In the genomic region with DNA sequence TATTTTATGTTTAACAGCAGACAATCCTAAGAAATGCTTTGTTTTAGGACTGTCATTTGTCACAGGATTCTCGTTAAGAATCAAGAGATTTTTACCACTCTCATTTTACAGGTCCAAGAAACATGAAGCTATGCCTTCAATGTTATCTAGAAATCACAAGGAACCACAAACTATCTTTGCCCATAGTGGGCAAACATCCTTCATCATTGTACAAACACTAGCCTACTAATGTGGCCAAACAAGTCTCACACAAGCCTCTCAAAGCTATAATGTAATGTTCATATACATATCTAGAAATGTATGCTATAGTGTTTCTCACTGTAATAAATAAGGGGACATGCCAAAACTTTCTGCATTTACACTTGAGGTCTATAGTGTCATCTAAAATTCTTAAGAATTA, we compare ENCODE assay signal across 21 cellular contexts. TPM values are rescaled to one million over a fixed set of nuclear protein-coding genes. Genes with fewer than 3 reads are reported as not detected.
A peak's percentile ranks its signal among the peaks of the same experiment; 100 is the strongest.
DNase-seq lines count a peak whose midpoint lies in the region; ATAC-seq, FAIRE-seq and TF ChIP-seq lines count a peak whose summit lies in the region.
"Had no signal": no experiment of that assay in that cellular context is flagged by ENCODE, and none has a peak within 500 bp of the region (broad histone marks: within the 10 kb centered on the region; RNA-seq: fewer than 3 reads in every experiment).

No MANE protein-coding gene starts in this region.

- POLR2A ChIA-PET in A549 (lab: Yijun Ruan, JAX) = no interaction called here
- POLR2A ChIA-PET in PC-3 (lab: Charles Lee; ENCODE audit: unreplicated experiment) = no interaction called here

- no peaks in the 10 kb centered on the region for H3F3A ChIP-seq in PC-3 (ENCODE audit: low read length, unreplicated experiment)

- WGBS in A549 (ENCODE audit: missing lambda C conversion rate) = 0% methylated on average over 1 of the region's 1 CpG

- no peak for TF ChIP-seq POLR2A in A549 (IDR thresholded peaks at IDR 0.05; ENCODE audit: low read length)

- H2AFZ ChIP-seq in PC-3 (ENCODE audit: low read length) = no peak overlapping the region

- no peaks in the 10 kb centered on the region for H3K27me3 ChIP-seq in PC-3 (ENCODE audit: low read length)
- H3K27me3 ChIP-seq: BLaER1 treated with 17β-estradiol and CSF1 and Interleukin-3, amounts not matched to agents 10 nM and 100 nM had no signal

- TF ChIP-seq EP300 in A549 (IDR thresholded peaks at IDR 0.05) = no peak

- BruUV-seq in PC-3 (replicated peaks; lab: Mats Ljungman, UMichigan) = no TSS peak

- H3K9me2 ChIP-seq in PC-3 (replicated peaks; ENCODE audit: low read length) = no peaks in the 10 kb centered on the region

- CTCF ChIA-PET in A549 (lab: Yijun Ruan, JAX) = no interaction called here
- CTCF ChIA-PET in PC-3 (lab: Charles Lee) = no interaction called here

- DNase-seq in SIG-M5 treated with dmso at 0.1 percent for 504 hours (lab: John Stamatoyannopoulos, UW; ENCODE audit: unreplicated experiment) (peak; percentile 31), SIG-M5 (lab: John Stamatoyannopoulos, UW) (no peak), A549 (ENCODE audit: low read depth in 1 of 2, low spot score in 1 of 2) (no peak), PC-3 (peak; percentile 1), DMS 273 (lab: John Stamatoyannopoulos, UW; ENCODE audit: unreplicated experiment) (no peak), anterior cingulate cortex (lab: John Stamatoyannopoulos, UW) (no peak)
- DNase-seq: 8988T; AML-193; CD4-positive, alpha-beta memory T cell; CD4-positive, CD25-positive, alpha-beta regulatory T cell; CD8-positive, alpha-beta memory T cell; COR-L47; DMS79 treated with DMSO at 0.1 percent for 48 hours; GF-D8 had no signal

- no peak overlapping the region for H3K27ac ChIP-seq in A549
- peak overlapping the region; percentile 43; the same call in 1 of the 2 replicates for H3K27ac ChIP-seq in C4-2B
- no peak overlapping the region for H3K27ac ChIP-seq in PC-3 (ENCODE audit: low read length)
- H3K27ac ChIP-seq: BLaER1 treated with 17β-estradiol and CSF1 and Interleukin-3, amounts not matched to agents 10 nM and 100 nM had no signal

- no peaks in the 10 kb centered on the region for H3K36me3 ChIP-seq in PC-3 (ENCODE audit: low read depth, low read length)

- H4K20me1 ChIP-seq in PC-3 (ENCODE audit: low read length) = no peaks in the 10 kb centered on the region
- H4K20me1 ChIP-seq: BLaER1 treated with 17β-estradiol and CSF1 and Interleukin-3, amounts not matched to agents 10 nM and 100 nM had no signal

- intact Hi-C loops in PC-3 (cut with micrococcal nuclease) = no loop called here

- FAIRE-seq in A549 (lab: Jason Lieb, UNC) = peak; percentile 96
- FAIRE-seq: A204.1, G401.6, GM12891, GM19239 had no signal

- no peaks in the 10 kb centered on the region for H3K79me2 ChIP-seq in PC-3 (ENCODE audit: low read length)

- TF ChIP-seq CTCF in A549 (IDR thresholded peaks at IDR 0.05) = no peak
- no peak for TF ChIP-seq CTCF in C4-2B (conservative IDR thresholded peaks at IDR 0.05)
- TF ChIP-seq CTCF in PC-3 (conservative IDR thresholded peaks at IDR 0.05; ENCODE audit: low read depth, low read length) = no peak

- H3K4me3 ChIP-seq in A549 = no peak overlapping the region
- H3K4me3 ChIP-seq in PC-3 (ENCODE audit: low read length) = no peak overlapping the region
- H3K4me3 ChIP-seq: BLaER1 treated with 17β-estradiol and CSF1 and Interleukin-3, amounts not matched to agents 10 nM and 100 nM had no signal

- H3K9me3 ChIP-seq in A549 (no peaks in the 10 kb centered on the region; the same call in 2 of the 3 replicates), PC-3 (ENCODE audit: low read length) (no peaks in the 10 kb centered on the region)

- no peak overlapping the region for H3K4me2 ChIP-seq in A549
- no peak overlapping the region for H3K4me2 ChIP-seq in PC-3 (ENCODE audit: low read length)
- H3K4me2 ChIP-seq: BLaER1 treated with 17β-estradiol and CSF1 and Interleukin-3, amounts not matched to agents 10 nM and 100 nM had no signal

- no peak for TF ChIP-seq RAD21 in A549 (conservative IDR thresholded peaks at IDR 0.05 in 1 of 2, IDR thresholded peaks at IDR 0.05 in 1 of 2)

- ATAC-seq in A549 = no peak
- no peak for ATAC-seq in PC-3
- ATAC-seq in HG03432 (IDR thresholded peaks at IDR 0.05; ENCODE audit: unreplicated experiment) = no peak

- no peak overlapping the region for H3K9ac ChIP-seq in PC-3 (ENCODE audit: low read length)
- H3K9ac ChIP-seq: BLaER1 treated with 17β-estradiol and CSF1 and Interleukin-3, amounts not matched to agents 10 nM and 100 nM had no signal

- H3K4me1 ChIP-seq in A549 (no peaks in the 10 kb centered on the region), PC-3 (ENCODE audit: insufficient read depth, low read length) (no peaks in the 10 kb centered on the region)
- H3K4me1 ChIP-seq: BLaER1 treated with 17β-estradiol and CSF1 and Interleukin-3, amounts not matched to agents 10 nM and 100 nM had no signal

TF ChIP-seq in A549, 52 proteins besides CTCF, POLR2A, EP300 and RAD21 (continues in another document):
- TF ChIP-seq, protein P1, sequence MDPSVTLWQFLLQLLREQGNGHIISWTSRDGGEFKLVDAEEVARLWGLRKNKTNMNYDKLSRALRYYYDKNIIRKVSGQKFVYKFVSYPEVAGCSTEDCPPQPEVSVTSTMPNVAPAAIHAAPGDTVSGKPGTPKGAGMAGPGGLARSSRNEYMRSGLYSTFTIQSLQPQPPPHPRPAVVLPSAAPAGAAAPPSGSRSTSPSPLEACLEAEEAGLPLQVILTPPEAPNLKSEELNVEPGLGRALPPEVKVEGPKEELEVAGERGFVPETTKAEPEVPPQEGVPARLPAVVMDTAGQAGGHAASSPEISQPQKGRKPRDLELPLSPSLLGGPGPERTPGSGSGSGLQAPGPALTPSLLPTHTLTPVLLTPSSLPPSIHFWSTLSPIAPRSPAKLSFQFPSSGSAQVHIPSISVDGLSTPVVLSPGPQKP (IDR thresholded peaks at IDR 0.05; ENCODE audit: low read depth, low read length) = no peak
- TF ChIP-seq CBX2 (IDR thresholded peaks at IDR 0.05; ENCODE audit: borderline replicate concordance, low read depth) (no peak), CEBPB (IDR thresholded peaks at IDR 0.05) (no peak), ZC3H11A (IDR thresholded peaks at IDR 0.05) (no peak), SREBF2 (IDR thresholded peaks at IDR 0.05) (no peak), TP53 (CRISPR knock-in tag; IDR thresholded peaks at IDR 0.05) (no peak), JUN (IDR thresholded peaks at IDR 0.05) (no peak), TFCP2L1 (CRISPR knock-in tag; IDR thresholded peaks at IDR 0.05) (no peak), FOXS1 (CRISPR knock-in tag; IDR thresholded peaks at IDR 0.05) (no peak), HOXA7 (CRISPR knock-in tag; IDR thresholded peaks at IDR 0.05) (no peak), ESRRA (IDR thresholded peaks at IDR 0.05; ENCODE audit: borderline replicate concordance, low read length) (no peak), CHD2 (IDR thresholded peaks at IDR 0.05; ENCODE audit: low read length, partially characterized antibody) (no peak)
- TF ChIP-seq, protein P2, sequence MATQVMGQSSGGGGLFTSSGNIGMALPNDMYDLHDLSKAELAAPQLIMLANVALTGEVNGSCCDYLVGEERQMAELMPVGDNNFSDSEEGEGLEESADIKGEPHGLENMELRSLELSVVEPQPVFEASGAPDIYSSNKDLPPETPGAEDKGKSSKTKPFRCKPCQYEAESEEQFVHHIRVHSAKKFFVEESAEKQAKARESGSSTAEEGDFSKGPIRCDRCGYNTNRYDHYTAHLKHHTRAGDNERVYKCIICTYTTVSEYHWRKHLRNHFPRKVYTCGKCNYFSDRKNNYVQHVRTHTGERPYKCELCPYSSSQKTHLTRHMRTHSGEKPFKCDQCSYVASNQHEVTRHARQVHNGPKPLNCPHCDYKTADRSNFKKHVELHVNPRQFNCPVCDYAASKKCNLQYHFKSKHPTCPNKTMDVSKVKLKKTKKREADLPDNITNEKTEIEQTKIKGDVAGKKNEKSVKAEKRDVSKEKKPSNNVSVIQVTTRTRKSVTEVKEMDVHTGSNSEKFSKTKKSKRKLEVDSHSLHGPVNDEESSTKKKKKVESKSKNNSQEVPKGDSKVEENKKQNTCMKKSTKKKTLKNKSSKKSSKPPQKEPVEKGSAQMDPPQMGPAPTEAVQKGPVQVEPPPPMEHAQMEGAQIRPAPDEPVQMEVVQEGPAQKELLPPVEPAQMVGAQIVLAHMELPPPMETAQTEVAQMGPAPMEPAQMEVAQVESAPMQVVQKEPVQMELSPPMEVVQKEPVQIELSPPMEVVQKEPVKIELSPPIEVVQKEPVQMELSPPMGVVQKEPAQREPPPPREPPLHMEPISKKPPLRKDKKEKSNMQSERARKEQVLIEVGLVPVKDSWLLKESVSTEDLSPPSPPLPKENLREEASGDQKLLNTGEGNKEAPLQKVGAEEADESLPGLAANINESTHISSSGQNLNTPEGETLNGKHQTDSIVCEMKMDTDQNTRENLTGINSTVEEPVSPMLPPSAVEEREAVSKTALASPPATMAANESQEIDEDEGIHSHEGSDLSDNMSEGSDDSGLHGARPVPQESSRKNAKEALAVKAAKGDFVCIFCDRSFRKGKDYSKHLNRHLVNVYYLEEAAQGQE (IDR thresholded peaks at IDR 0.05) = no peak
- TF ChIP-seq, protein P3, sequence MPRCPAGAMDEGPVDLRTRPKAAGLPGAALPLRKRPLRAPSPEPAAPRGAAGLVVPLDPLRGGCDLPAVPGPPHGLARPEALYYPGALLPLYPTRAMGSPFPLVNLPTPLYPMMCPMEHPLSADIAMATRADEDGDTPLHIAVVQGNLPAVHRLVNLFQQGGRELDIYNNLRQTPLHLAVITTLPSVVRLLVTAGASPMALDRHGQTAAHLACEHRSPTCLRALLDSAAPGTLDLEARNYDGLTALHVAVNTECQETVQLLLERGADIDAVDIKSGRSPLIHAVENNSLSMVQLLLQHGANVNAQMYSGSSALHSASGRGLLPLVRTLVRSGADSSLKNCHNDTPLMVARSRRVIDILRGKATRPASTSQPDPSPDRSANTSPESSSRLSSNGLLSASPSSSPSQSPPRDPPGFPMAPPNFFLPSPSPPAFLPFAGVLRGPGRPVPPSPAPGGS (IDR thresholded peaks at IDR 0.05) = no peak
- TF ChIP-seq, protein P4, sequence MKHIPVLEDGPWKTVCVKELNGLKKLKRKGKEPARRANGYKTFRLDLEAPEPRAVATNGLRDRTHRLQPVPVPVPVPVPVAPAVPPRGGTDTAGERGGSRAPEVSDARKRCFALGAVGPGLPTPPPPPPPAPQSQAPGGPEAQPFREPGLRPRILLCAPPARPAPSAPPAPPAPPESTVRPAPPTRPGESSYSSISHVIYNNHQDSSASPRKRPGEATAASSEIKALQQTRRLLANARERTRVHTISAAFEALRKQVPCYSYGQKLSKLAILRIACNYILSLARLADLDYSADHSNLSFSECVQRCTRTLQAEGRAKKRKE (CRISPR knock-in tag; IDR thresholded peaks at IDR 0.05; ENCODE audit: low read depth) = no peak

RNA-seq across cellular contexts. Expression of a gene that starts 26.8 kb away (rescaled TPM):
- polyA plus RNA-seq in A549 (2011; rRNA removed) (0.46 and 0.59 TPM in 2 replicates), A549 (2017; fragmentation: RNase III; extraction: RNeasy Plus Mini Kit Qiagen cat#74134 plus additional on column Dnase treatment) (0.03 to 0.08 TPM (median 0.05 TPM) in 3 replicates)
- polyA plus RNA-seq in A549 (2012; cell fraction: cytosol; rRNA removed) = 0.01 TPM in 1 of 2 replicates, not detected in the other
- 0.04 and 0.05 TPM in 2 replicates for polyA plus RNA-seq in A549 (2012; cell fraction: nucleus; rRNA removed)
- 0.08 and 0.19 TPM in 2 replicates for polyA minus RNA-seq in A549 (2011; rRNA and poly(A)+ RNA removed)
- total RNA-seq in PC-3 (2014; rRNA removed) = not detected in 2 replicates

Comparison
In these comparisons a context has a peak if more than half of its experiments do, and no peak if none do; other contexts are left out.
1. DNase-seq: peak in SIG-M5 treated with dmso at 0.1 percent for 504 hours (single experiment) and PC-3 (single experiment); none in SIG-M5 (single experiment), A549 (0 of 2), DMS 273 (single experiment) and anterior cingulate cortex (0 of 58).